In genomic region chr20:23982112-23983020, GRCh38 we compare ENCODE assay signal across 12 cellular contexts. TPM values are rescaled to one million over a fixed set of nuclear protein-coding genes. Genes with fewer than 3 reads are reported as not detected.
A peak's percentile ranks its signal among the peaks of the same experiment; 100 is the strongest.
DNase-seq lines count a peak whose midpoint lies in the region; ATAC-seq, FAIRE-seq and TF ChIP-seq lines count a peak whose summit lies in the region.
"Not testable (repeated sequence)": the region's sequence is repeated elsewhere in the genome, so short reads cannot be mapped to it uniquely, and the experiment has no call there.
"Had no signal": no experiment of that assay in that cellular context is flagged by ENCODE, and none has a peak within 500 bp of the region (broad histone marks: within the 10 kb centered on the region; RNA-seq: fewer than 3 reads in every experiment).

No MANE protein-coding gene starts in this region.

- TF ChIP-seq CTCF in body of pancreas (IDR thresholded peaks at IDR 0.05); hepatocyte (IDR thresholded peaks at IDR 0.05; ENCODE audit: poor library complexity); HepG2 (CRISPR knock-in tag; IDR thresholded peaks at IDR 0.05); prostate gland (IDR thresholded peaks at IDR 0.05); upper lobe of right lung (IDR thresholded peaks at IDR 0.05): not testable (repeated sequence)

- not testable (repeated sequence) for H3K27me3 ChIP-seq in body of pancreas; hepatocyte; HepG2 (ENCODE audit: control insufficient read depth in 1 of 2, insufficient read depth in 2 of 2, low read length in 2 of 2); prostate gland (replicated peaks; ENCODE audit: insufficient read depth); upper lobe of right lung

- DNase-seq in Caki2 (ENCODE audit: low read depth) (peak; percentile 17), NCI-H524 (lab: John Stamatoyannopoulos, UW) (peak; percentile 19 to 69), body of pancreas (peak; percentile 32 to 75 (median 54)), hepatocyte (ENCODE audit: low spot score) (peak; percentile 26), HepG2 (ENCODE audit: low spot score) (peak; percentile 54), mucosa of gallbladder (ENCODE audit: low spot score) (peak; percentile 67), prostate gland (ENCODE audit: low spot score) (peak; percentile 68), upper lobe of right lung (peak; percentile 80)

- TF ChIP-seq RAD21 in HepG2 (CRISPR knock-in tag; IDR thresholded peaks at IDR 0.05): not testable (repeated sequence)

- not testable (repeated sequence) for H3K36me3 ChIP-seq in body of pancreas (replicated peaks in 1 of 2; ENCODE audit: insufficient read depth in 1 of 2, low read depth in 2 of 2); hepatocyte (replicated peaks; ENCODE audit: insufficient read depth, low read depth); HepG2 (replicated peaks in 1 of 2; ENCODE audit: control insufficient read depth in 1 of 2, insufficient read depth in 2 of 2, low read length in 2 of 2); prostate gland; upper lobe of right lung

- CTCF ChIA-PET in HepG2 (lab: Yijun Ruan, JAX; ENCODE audit: low intra/inter-chr PET ratio, low total read pairs): not testable (repeated sequence)

- TF ChIP-seq EP300 in HepG2 (IDR thresholded peaks at IDR 0.05; ENCODE audit: low read depth in 2 of 2, low read length in 2 of 2); HepG2 (CRISPR knock-in tag; IDR thresholded peaks at IDR 0.05; ENCODE audit: borderline replicate concordance): not testable (repeated sequence)

- not testable (repeated sequence) for H3K9ac ChIP-seq in HepG2 (ENCODE audit: insufficient read depth, low read depth, low read length)

- H3K4me3 ChIP-seq in body of pancreas, hepatocyte, prostate gland, upper lobe of right lung: not testable (repeated sequence)
- H3K4me3 ChIP-seq in HepG2 (replicated peaks in 1 of 3; ENCODE audit: insufficient read depth in 1 of 3, low read depth in 2 of 3, low read length in 3 of 3): peak overlapping the region in 1 of 3 experiments; percentile 43; a peak in 2 of 6 replicates

- H3K9me2 ChIP-seq in hepatocyte (replicated peaks; ENCODE audit: insufficient read depth): not testable (repeated sequence)

- not testable (repeated sequence) for ATAC-seq in body of pancreas
- ATAC-seq in HepG2: peak; percentile 83
- ATAC-seq in upper lobe of right lung: peak; percentile 49

- not testable (repeated sequence) for H4K20me1 ChIP-seq in hepatocyte (ENCODE audit: insufficient read depth, poor library complexity, severe bottlenecking); HepG2 (ENCODE audit: insufficient read depth, low read length)

- peaks cover 41% of the 10 kb centered on the region for H3K4me1 ChIP-seq in body of pancreas
- peaks cover 19% of the 10 kb centered on the region for H3K4me1 ChIP-seq in hepatocyte (ENCODE audit: insufficient read depth)
- H3K4me1 ChIP-seq in HepG2 (ENCODE audit: insufficient read depth, low read length): peaks cover 38% of the 10 kb centered on the region
- H3K4me1 ChIP-seq in prostate gland (replicated peaks); upper lobe of right lung: not testable (repeated sequence)

- not testable (repeated sequence) for H3K79me2 ChIP-seq in hepatocyte; HepG2 (ENCODE audit: insufficient read depth, low read length)

- H3K27ac ChIP-seq in body of pancreas (peak overlapping the region; percentile 65 to 82 (median 70)), hepatocyte (peak overlapping the region; percentile 91), prostate gland (peak overlapping the region; percentile 37 to 60), upper lobe of right lung (peak overlapping the region; percentile 71)
- not testable (repeated sequence) for H3K27ac ChIP-seq in HepG2 (ENCODE audit: extremely low read length, insufficient read depth, low read length)

- in situ Hi-C loops in Caki2 (cut with HindIII; ENCODE audit: low pct_unique_long_range_greater_than_20kb, low sequenced_read_pairs); HepG2 (cut with HindIII; ENCODE audit: extremely low pct_ligation_motif_present, low pct_unique_long_range_greater_than_20kb): not testable (repeated sequence)

- intact Hi-C loops in body of pancreas (cut with DNase I); HepG2 (cut with micrococcal nuclease; ENCODE audit: unreplicated experiment); upper lobe of right lung (cut with DNase I): not testable (repeated sequence)
- intact Hi-C loops in prostate gland (cut with DNase I): loop anchor here (5.0 kb wide), 1 partner anchor 45 kb away; no protein-coding TSS in a partner anchor

- H3K9me3 ChIP-seq in body of pancreas; hepatocyte (ENCODE audit: low read depth); HepG2 (ENCODE audit: low read length); prostate gland; upper lobe of right lung: not testable (repeated sequence)

- 6 to 14% methylated on average over 2 to 3 of the region's 12 CpGs for WGBS in body of pancreas, 2 donors
- WGBS in hepatocyte (ENCODE audit: low lambda C conversion rate, missing lambda C conversion rate): 14% methylated on average over 7 of the region's 12 CpGs
- 0% methylated on average over 5 of the region's 12 CpGs for WGBS in HepG2 (ENCODE audit: low lambda C conversion rate)
- WGBS in prostate gland: 14% methylated on average over 8 of the region's 12 CpGs

- FAIRE-seq in HepG2 (lab: Jason Lieb, UNC): peak; percentile 21

- not testable (repeated sequence) for TF ChIP-seq POLR2A in body of pancreas (IDR thresholded peaks at IDR 0.05); HepG2 (IDR thresholded peaks at IDR 0.05; ENCODE audit: insufficient read depth in 1 of 2, low read depth in 2 of 2, low read length in 2 of 2); prostate gland (IDR thresholded peaks at IDR 0.05)

- H3K4me2 ChIP-seq in hepatocyte: peak overlapping the region; percentile 46
- peak overlapping the region; percentile 61 for H3K4me2 ChIP-seq in HepG2 (ENCODE audit: low read depth, low read length)

- POLR2A ChIA-PET in HepG2 (lab: Yijun Ruan, JAX): not testable (repeated sequence)

- BruUV-seq in HepG2 (replicated peaks; lab: Mats Ljungman, UMichigan): not testable (repeated sequence)

- peak overlapping the region; percentile 74 for H2AFZ ChIP-seq in hepatocyte
- H2AFZ ChIP-seq in HepG2 (ENCODE audit: low read length): not testable (repeated sequence)

TF ChIP-seq in HepG2, 621 proteins besides CTCF, POLR2A, EP300 and RAD21 (continues in another document):
- TF ChIP-seq GATAD2A (CRISPR knock-in tag; IDR thresholded peaks at IDR 0.05) (peak; percentile 57), HDAC2 (CRISPR knock-in tag; IDR thresholded peaks at IDR 0.05) (peak; percentile 38; the same call in 1 of the 2 replicates), ZNF768 (CRISPR knock-in tag; IDR thresholded peaks at IDR 0.05) (peak; percentile 43; the same call in 1 of the 2 replicates)

RNA-seq across cellular contexts. Expression of gene GGTLC1, which starts 6.2 kb away (rescaled TPM):
- not detected in 2 replicates for total RNA-seq in Caki2 (2014; rRNA removed; shearing (Covaris generic); ENCODE audit: low replicate concordance)
- total RNA-seq in body of pancreas (1 to 10 TPM in 1 of 2 donors, not detected in 1; 3.4 TPM), hepatocyte (not detected in 2 replicates), HepG2 (2016; rRNA removed; fragmentation: Illumina TruSeq; extraction: Trizol) (not detected in 2 replicates), mucosa of gallbladder (0.40 TPM), prostate gland (not detected), upper lobe of right lung (105 TPM)
- polyA plus RNA-seq in hepatocyte (not detected in 2 replicates), HepG2 (2011; rRNA removed) (not detected in 2 replicates)
- not detected in 2 replicates for total RNA-seq in HepG2 (2016; cell fraction: cytosol; rRNA removed; fragmentation: Illumina TruSeq; extraction: Trizol; ENCODE audit: low read depth)
- not detected in 2 replicates for total RNA-seq in HepG2 (2016; cell fraction: insoluble cytoplasmic fraction; rRNA removed; fragmentation: Illumina TruSeq; extraction: Trizol)
- total RNA-seq in HepG2 (2016; cell fraction: membrane; rRNA removed; fragmentation: Illumina TruSeq; extraction: Trizol): not detected in 2 replicates
- total RNA-seq in HepG2 (2016; cell fraction: nucleus; rRNA removed; fragmentation: Illumina TruSeq; extraction: Trizol): not detected in 2 replicates
- not detected in 2 replicates for polyA plus RNA-seq in HepG2 (2011; cell fraction: cytosol; rRNA removed)
- not detected in 2 replicates for polyA plus RNA-seq in HepG2 (2011; cell fraction: nucleus; rRNA removed)
- not detected in 2 replicates for polyA plus RNA-seq in HepG2 (2012)
- polyA plus RNA-seq in HepG2 (2016; cell fraction: cytosol; fragmentation: Illumina TruSeq; extraction: Trizol; ENCODE audit: low read depth): not detected in 2 replicates
- polyA plus RNA-seq in HepG2 (2016; cell fraction: insoluble cytoplasmic fraction; fragmentation: Illumina TruSeq; extraction: Trizol; ENCODE audit: low read depth): not detected in 2 replicates
- polyA plus RNA-seq in HepG2 (2016; cell fraction: membrane; fragmentation: Illumina TruSeq; extraction: Trizol; ENCODE audit: low read depth): not detected in 2 replicates
- not detected in 2 replicates for polyA plus RNA-seq in HepG2 (2016; cell fraction: nucleus; fragmentation: Illumina TruSeq; extraction: Trizol; ENCODE audit: insufficient read depth, low read depth)
- polyA minus RNA-seq in HepG2 (2011; rRNA and poly(A)+ RNA removed; ENCODE audit: low replicate concordance): not detected in 2 replicates
- not detected in 2 replicates for polyA minus RNA-seq in HepG2 (2011; cell fraction: cytosol; rRNA and poly(A)+ RNA removed)
- polyA minus RNA-seq in HepG2 (2011; cell fraction: nucleus; rRNA and poly(A)+ RNA removed): not detected in 2 replicates
- total RNA-seq: H1, MCF 10A, Right ventricle myocardium inferior had no signal
- polyA plus RNA-seq: H1, IgD-negative memory B cell had no signal

Comparison
In these comparisons a context has a peak if more than half of its experiments do, and no peak if none do; other contexts are left out.
1. DNase-seq: peak in every context shown above with its lines; median percentile 80 in upper lobe of right lung; 68 in prostate gland; 67 in mucosa of gallbladder; 54 in body of pancreas; 54 in HepG2; 44 in NCI-H524; 26 in hepatocyte; 17 in Caki2.
2. RNA of gene GGTLC1, which starts 6.2 kb away (total RNA-seq): 105 TPM in upper lobe of right lung (single experiment); 3.4 TPM in body of pancreas, 0.40 TPM in mucosa of gallbladder (single experiment), not detected in prostate gland, not detected in Caki2, not detected in hepatocyte and not detected in HepG2; every median in the first group is over 10 times any median in the second.